ENCODE assay signal across 25 cellular contexts in genomic region chr2:158722266-158723105, GRCh38.
A peak's percentile ranks its signal among the peaks of the same experiment; 100 is the strongest.
DNase-seq lines count a peak whose midpoint lies in the region; ATAC-seq, FAIRE-seq and TF ChIP-seq lines count a peak whose summit lies in the region.
"Had no signal": no experiment of that assay in that cellular context is flagged by ENCODE, and none has a peak within 500 bp of the region (broad histone marks: within the 10 kb centered on the region; RNA-seq: fewer than 3 reads in every experiment).

No MANE protein-coding gene starts in this region.

- H3K27me3 Mint-ChIP-seq in MCF 10A (ENCODE audit: insufficient read depth, unreplicated experiment), result no peaks in the 10 kb centered on the region
- H3K27me3 Mint-ChIP-seq in activated naive CD4-positive, alpha-beta T cell treated with anti-CD3 and anti-CD28 coated beads for 36 hours (ENCODE audit: low read depth), result no peaks in the 10 kb centered on the region

- no peak overlapping the region for H3K4me3 Mint-ChIP-seq in MCF 10A (ENCODE audit: unreplicated experiment)
- no peak overlapping the region for H3K4me3 Mint-ChIP-seq in activated naive CD4-positive, alpha-beta T cell treated with anti-CD3 and anti-CD28 coated beads for 36 hours
- H3K4me3 Mint-ChIP-seq: CD8-positive, alpha-beta memory T cell; naive B cell had no signal

- dilution Hi-C loops in mammary epithelial cell (cut with HindIII; ENCODE audit: low sequenced_read_pairs), result no loop called here

- no peak overlapping the region for H3K9ac ChIP-seq in mammary epithelial cell (ENCODE audit: insufficient read depth, low read length)

- 83% methylated on average over 8 of the region's 9 CpGs for WGBS in mammary epithelial cell (ENCODE audit: low coverage, missing lambda C conversion rate)
- 76 to 82% methylated on average over 9 of the region's 9 CpGs for WGBS in thyroid gland, 2 donors

- intact Hi-C loops in breast epithelium (cut with DNase I; ENCODE audit: low total_unique reads), result no loop called here
- intact Hi-C loops in MCF 10A (cut with micrococcal nuclease), result no loop called here
- intact Hi-C loops in mammary epithelial cell (cut with micrococcal nuclease), result no loop called here
- intact Hi-C loops in thyroid gland (cut with DNase I), result no loop called here
- intact Hi-C loops in activated naive CD4-positive, alpha-beta T cell treated with anti-CD3 and anti-CD28 coated beads for 36 hours (cut with micrococcal nuclease), result no loop called here

- no peaks in the 10 kb centered on the region for H3K9me3 ChIP-seq in breast epithelium
- H3K9me3 ChIP-seq in mammary epithelial cell (replicated peaks; ENCODE audit: insufficient read depth, low read length), result no peaks in the 10 kb centered on the region
- H3K9me3 ChIP-seq in thyroid gland, result no peaks in the 10 kb centered on the region
- H3K9me3 ChIP-seq: HAP-1 had no signal

- H3K4me1 ChIP-seq in breast epithelium (peaks cover 11 to 14% of the 10 kb centered on the region in 2 donors), mammary epithelial cell (ENCODE audit: insufficient read depth, low read length) (peaks cover 25% of the 10 kb centered on the region), thyroid gland (peaks cover 27 to 29% of the 10 kb centered on the region in 2 donors)
- H3K4me1 ChIP-seq: HAP-1 had no signal

- H3K4me1 Mint-ChIP-seq in MCF 10A (ENCODE audit: insufficient read depth, unreplicated experiment), result peaks cover 16% of the 10 kb centered on the region
- no peaks in the 10 kb centered on the region for H3K4me1 Mint-ChIP-seq in activated naive CD4-positive, alpha-beta T cell treated with anti-CD3 and anti-CD28 coated beads for 36 hours (ENCODE audit: low read depth)
- H3K4me1 Mint-ChIP-seq: CD8-positive, alpha-beta memory T cell; naive B cell had no signal

- H3K27ac ChIP-seq in breast epithelium (peak overlapping the region; percentile 87 to 93), mammary epithelial cell (ENCODE audit: insufficient read depth, low read depth, low read length) (no peak overlapping the region), thyroid gland (peak overlapping the region; percentile 30 to 85 (median 77))
- H3K27ac ChIP-seq: RWPE1 had no signal

- no TSS peak for BruUV-seq in MCF 10A (replicated peaks; lab: Mats Ljungman, UMichigan)
- BruUV-seq in mammary epithelial cell (replicated peaks; lab: Mats Ljungman, UMichigan), result no TSS peak

- no peak overlapping the region for H3K4me3 ChIP-seq in breast epithelium
- no peak overlapping the region for H3K4me3 ChIP-seq in mammary epithelial cell (replicated peaks in 1 of 3; ENCODE audit: insufficient read depth in 1 of 3, low read depth in 2 of 3, low read length in 3 of 3)
- H3K4me3 ChIP-seq in thyroid gland (replicated peaks in 1 of 3), result no peak overlapping the region
- H3K4me3 ChIP-seq: HAP-1 had no signal

- in situ Hi-C loops in mammary epithelial cell (cut with MboI; ENCODE audit: low sequenced_read_pairs in 2 of 2), result no loop called here

- POLR2A ChIA-PET in MCF 10A (lab: Yijun Ruan, JAX), result no interaction called here

- H3K79me2 ChIP-seq in mammary epithelial cell (ENCODE audit: insufficient read depth, low read length), result no peaks in the 10 kb centered on the region

- no peaks in the 10 kb centered on the region for H4K20me1 ChIP-seq in mammary epithelial cell (ENCODE audit: insufficient read depth, low read length)

- no peak for DNase-seq in breast epithelium (ENCODE audit: low spot score in 2 of 2)
- no peak for DNase-seq in MCF 10A (ENCODE audit: unreplicated experiment)
- DNase-seq in mammary epithelial cell, result no peak
- peak; percentile 39 for DNase-seq in islet precursor cell
- DNase-seq in thyroid gland, result peak in 1 of 2 donors; percentile 40
- no peak for DNase-seq in activated naive CD4-positive, alpha-beta T cell treated with anti-CD3 and anti-CD28 coated beads for 36 hours
- DNase-seq in H54 (ENCODE audit: insufficient read length, low spot score), result no peak
- DNase-seq: activated CD4-positive, alpha-beta T cell treated with anti-CD3 and anti-CD28 coated beads for 48 hours; activated naive CD4-positive, alpha-beta T cell; activated T-cell treated with anti-CD3 and anti-CD28 coated beads, Interleukin-2, amount 50 U/mL, for 48 hours; CD8-positive, alpha-beta memory T cell; cortex of kidney; glutamatergic neuron; Karpas-422; naive B cell; NCI-H1048; NCI-H1694 treated with DMSO at 0.1 percent for 48 hours; stimulated activated CD4-positive, alpha-beta T cell treated with anti-CD3 and anti-CD28 coated beads, Interleukin-4, amount 100 ng/mL, for 4 hours; stimulated activated naive CD4-positive, alpha-beta T cell; T-helper 2 cell; trophoblast cell had no signal

- peak overlapping the region; percentile 83 for H2AFZ ChIP-seq in mammary epithelial cell (ENCODE audit: low read depth, low read length)

- H3K27me3 ChIP-seq in breast epithelium (no peaks in the 10 kb centered on the region), mammary epithelial cell (ENCODE audit: insufficient read depth, low read length) (no peaks in the 10 kb centered on the region), thyroid gland (no peaks in the 10 kb centered on the region)

- FAIRE-seq in H54 (lab: Jason Lieb, UNC), result no peak
- FAIRE-seq: GM12891 had no signal

- CTCF ChIA-PET in MCF 10A (lab: Yijun Ruan, JAX), result interaction anchor here (0.6 to 3.1 kb wide), 5 partner anchors 23 to 1233 kb away, joined by 3 to 18 read pairs (median 4); no protein-coding TSS in a partner anchor
- CTCF ChIA-PET in mammary epithelial cell (lab: Charles Lee; ENCODE audit: low non-redundant PET), result no interaction called here
- CTCF ChIA-PET in activated naive CD4-positive, alpha-beta T cell treated with anti-CD3 and anti-CD28 coated beads for 36 hours (lab: Charles Lee), result interaction anchor here (0.6 to 1.1 kb wide), 4 partner anchors 22 to 926 kb away, joined by 3 read pairs; no protein-coding TSS in a partner anchor

- no peaks in the 10 kb centered on the region for H3K9me3 Mint-ChIP-seq in MCF 10A (ENCODE audit: unreplicated experiment)
- no peaks in the 10 kb centered on the region for H3K9me3 Mint-ChIP-seq in activated naive CD4-positive, alpha-beta T cell treated with anti-CD3 and anti-CD28 coated beads for 36 hours
- H3K9me3 Mint-ChIP-seq: CD8-positive, alpha-beta memory T cell; naive B cell had no signal

- no peak overlapping the region for H3K4me2 ChIP-seq in mammary epithelial cell (ENCODE audit: insufficient read depth, low read depth, low read length)

- H3K36me3 Mint-ChIP-seq in MCF 10A (ENCODE audit: insufficient read depth, unreplicated experiment), result no peaks in the 10 kb centered on the region
- H3K36me3 Mint-ChIP-seq in activated naive CD4-positive, alpha-beta T cell treated with anti-CD3 and anti-CD28 coated beads for 36 hours (ENCODE audit: low read depth), result no peaks in the 10 kb centered on the region
- H3K36me3 Mint-ChIP-seq: CD8-positive, alpha-beta memory T cell; naive B cell had no signal

- TF ChIP-seq POLR2A in breast epithelium (IDR thresholded peaks at IDR 0.05) (no peak), thyroid gland (IDR thresholded peaks at IDR 0.05) (no peak), H54 (IDR thresholded peaks at IDR 0.05; ENCODE audit: low read depth, low read length) (no peak)

- H3K36me3 ChIP-seq in breast epithelium (no peaks in the 10 kb centered on the region), mammary epithelial cell (ENCODE audit: insufficient read depth, low read length) (no peaks in the 10 kb centered on the region), thyroid gland (no peaks in the 10 kb centered on the region)
- H3K36me3 ChIP-seq: HAP-1 had no signal

- TF ChIP-seq CTCF in breast epithelium (IDR thresholded peaks at IDR 0.05), result no peak
- TF ChIP-seq CTCF in MCF 10A (IDR thresholded peaks at IDR 0.05; ENCODE audit: unreplicated experiment), result no peak
- TF ChIP-seq CTCF in mammary epithelial cell (conservative IDR thresholded peaks at IDR 0.05 in 1 of 2, IDR thresholded peaks at IDR 0.05 in 1 of 2; ENCODE audit: extremely low read depth in 1 of 2, insufficient read depth in 1 of 2, low read depth in 1 of 2, low read length in 2 of 2), result no peak
- no peak for TF ChIP-seq CTCF in thyroid gland (IDR thresholded peaks at IDR 0.05)

- ATAC-seq in GM21447 (IDR thresholded peaks at IDR 0.05; ENCODE audit: unreplicated experiment), result no peak

- no peak overlapping the region for H3K27ac Mint-ChIP-seq in MCF 10A (ENCODE audit: low read depth, unreplicated experiment)
- no peak overlapping the region for H3K27ac Mint-ChIP-seq in activated naive CD4-positive, alpha-beta T cell treated with anti-CD3 and anti-CD28 coated beads for 36 hours
- H3K27ac Mint-ChIP-seq: CD8-positive, alpha-beta memory T cell; naive B cell had no signal
